19 cellular contexts compared by ENCODE assay signal in genomic region chr15:38885001-38885400, GRCh38.
DNase-seq lines count a peak whose midpoint lies in the region; ATAC-seq and TF ChIP-seq lines count a peak whose summit lies in the region.
"Had no signal": no experiment of that assay in that cellular context is flagged by ENCODE, and none has a peak within 500 bp of the region (broad histone marks: within the 10 kb centered on the region; RNA-seq: fewer than 3 reads in every experiment).

No MANE protein-coding gene starts in this region.

- H3K9me3 ChIP-seq in right atrium auricular region (no peaks in the 10 kb centered on the region), right cardiac atrium (ENCODE audit: control insufficient read depth, low read length) (no peaks in the 10 kb centered on the region)
- H3K9me3 ChIP-seq: body of pancreas, gastroesophageal sphincter, ovary, Peyer's patch had no signal

- H3K36me3 ChIP-seq in right atrium auricular region = no peaks in the 10 kb centered on the region
- no peaks in the 10 kb centered on the region for H3K36me3 ChIP-seq in H7 (replicated peaks; ENCODE audit: control insufficient read depth, insufficient read depth, low read length)
- H3K36me3 ChIP-seq: gastroesophageal sphincter, ovary, Peyer's patch had no signal

- H3K27me3 ChIP-seq in right atrium auricular region = no peaks in the 10 kb centered on the region
- no peaks in the 10 kb centered on the region for H3K27me3 ChIP-seq in right cardiac atrium (ENCODE audit: control insufficient read depth, insufficient read depth)
- H3K27me3 ChIP-seq in H7 (ENCODE audit: control insufficient read depth, insufficient read depth, low read length) = no peaks in the 10 kb centered on the region
- H3K27me3 ChIP-seq: body of pancreas, gastroesophageal sphincter, ovary, Peyer's patch had no signal

- H3K27ac ChIP-seq in right atrium auricular region (no peak overlapping the region), right cardiac atrium (ENCODE audit: low read length) (peak overlapping the region; percentile 62)
- H3K27ac ChIP-seq: body of pancreas, Peyer's patch had no signal

- peaks cover 0 to 11% of the 10 kb centered on the region in 2 donors for H3K4me1 ChIP-seq in right atrium auricular region
- H3K4me1 ChIP-seq in right cardiac atrium (ENCODE audit: control insufficient read depth, insufficient read depth, low read length) = peaks cover 2% of the 10 kb centered on the region
- H3K4me1 ChIP-seq: Peyer's patch had no signal

- peak; percentile 54 for ATAC-seq in Right ventricle myocardium superior (ENCODE audit: poor library complexity)
- peak; percentile 32 to 68 for ATAC-seq in right cardiac atrium
- no peak for ATAC-seq in GM19467 (IDR thresholded peaks at IDR 0.05; ENCODE audit: unreplicated experiment)
- ATAC-seq: activated CD8-positive, alpha-beta memory T cell treated with anti-CD3 and anti-CD28 coated beads, Interleukin-2, amount 10 ng/mL, durations not matched to agents 7 days and 5 days; body of pancreas; gastroesophageal sphincter had no signal

- intact Hi-C loops in Right ventricle myocardium superior (cut with DNase I) = no loop called here
- intact Hi-C loops in right cardiac atrium (cut with DNase I) = no loop called here

- DNase-seq in Right ventricle myocardium superior (no peak), right atrium auricular region (ENCODE audit: low spot score) (no peak), astrocyte of the hippocampus (ENCODE audit: low read depth, low spot score) (peak; percentile 41), right cardiac atrium (peak in 1 of 3 donors; percentile 46), NCI-H1694 treated with DMSO at 0.1 percent for 48 hours (lab: John Stamatoyannopoulos, UW) (no peak), COR-L47 (lab: John Stamatoyannopoulos, UW) (no peak), H7 (no peak)
- DNase-seq: activated CD4-positive, CD25-positive, alpha-beta regulatory T cell treated with anti-CD3 and anti-CD28 coated beads, Interleukin-2, amount 50 U/mL, for 72 hours; activated CD8-positive, alpha-beta memory T cell treated with anti-CD3 and anti-CD28 coated beads, Interleukin-2, amount 10 ng/mL, durations not matched to agents 7 days and 5 days; activated gamma-delta T cell treated with Interleukin-2 at 50 U/mL for 16 hours; body of pancreas; CD4-positive, alpha-beta memory T cell; effector memory CD4-positive, alpha-beta T cell; NCI-H2107; Peyer's patch; T-helper 2 cell had no signal

- TF ChIP-seq CTCF in right atrium auricular region (IDR thresholded peaks at IDR 0.05) = no peak

- no peak overlapping the region for H3K4me3 ChIP-seq in right atrium auricular region
- H3K4me3 ChIP-seq in right cardiac atrium (ENCODE audit: low read length) = no peak overlapping the region
- no peak overlapping the region for H3K4me3 ChIP-seq in H7 (ENCODE audit: insufficient read depth, low read depth, low read length)
- H3K4me3 ChIP-seq: body of pancreas, gastroesophageal sphincter, ovary, Peyer's patch had no signal

- WGBS in right cardiac atrium = 59% methylated on average over 3 of the region's 3 CpGs
